8 cellular contexts compared by ENCODE assay signal in the genomic region with DNA sequence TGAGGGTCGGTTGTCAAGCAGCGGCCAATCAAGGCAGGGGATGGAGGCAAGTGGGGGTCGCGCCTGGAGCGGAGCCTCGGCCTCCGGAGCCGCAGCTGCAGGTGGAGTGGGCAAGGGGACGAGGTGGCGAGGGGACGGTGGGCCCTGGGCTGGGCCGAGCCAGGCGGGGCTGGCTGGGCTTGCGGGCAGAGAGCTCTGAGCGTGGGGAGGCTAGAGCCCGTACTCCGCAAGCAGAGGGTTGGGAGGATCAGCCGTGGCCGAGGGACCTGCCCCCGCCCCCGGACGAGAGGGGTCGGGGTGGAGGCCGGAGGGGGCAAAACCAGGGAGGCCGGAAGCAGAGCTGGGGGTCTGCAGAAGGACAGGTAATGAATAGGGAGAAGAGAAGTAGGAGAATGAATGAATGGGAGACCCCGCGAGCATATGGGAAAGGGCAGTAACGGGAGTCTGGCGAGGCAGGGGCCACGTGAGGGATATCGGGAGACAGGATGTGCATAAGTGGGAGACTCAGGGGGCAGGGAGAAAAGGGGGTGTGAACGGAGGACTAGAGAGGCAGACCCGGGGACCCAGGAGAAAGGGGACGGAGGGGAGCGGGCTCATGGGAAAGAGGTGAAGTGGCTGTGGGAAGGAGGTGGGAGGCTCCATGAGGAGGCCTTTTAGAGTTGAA. TPM values are rescaled to one million over a fixed set of nuclear protein-coding genes. Genes with fewer than 3 reads are reported as not detected.
A peak's percentile ranks its signal among the peaks of the same experiment; 100 is the strongest.
DNase-seq lines count a peak whose midpoint lies in the region; ATAC-seq and TF ChIP-seq lines count a peak whose summit lies in the region.

A gene with protein sequence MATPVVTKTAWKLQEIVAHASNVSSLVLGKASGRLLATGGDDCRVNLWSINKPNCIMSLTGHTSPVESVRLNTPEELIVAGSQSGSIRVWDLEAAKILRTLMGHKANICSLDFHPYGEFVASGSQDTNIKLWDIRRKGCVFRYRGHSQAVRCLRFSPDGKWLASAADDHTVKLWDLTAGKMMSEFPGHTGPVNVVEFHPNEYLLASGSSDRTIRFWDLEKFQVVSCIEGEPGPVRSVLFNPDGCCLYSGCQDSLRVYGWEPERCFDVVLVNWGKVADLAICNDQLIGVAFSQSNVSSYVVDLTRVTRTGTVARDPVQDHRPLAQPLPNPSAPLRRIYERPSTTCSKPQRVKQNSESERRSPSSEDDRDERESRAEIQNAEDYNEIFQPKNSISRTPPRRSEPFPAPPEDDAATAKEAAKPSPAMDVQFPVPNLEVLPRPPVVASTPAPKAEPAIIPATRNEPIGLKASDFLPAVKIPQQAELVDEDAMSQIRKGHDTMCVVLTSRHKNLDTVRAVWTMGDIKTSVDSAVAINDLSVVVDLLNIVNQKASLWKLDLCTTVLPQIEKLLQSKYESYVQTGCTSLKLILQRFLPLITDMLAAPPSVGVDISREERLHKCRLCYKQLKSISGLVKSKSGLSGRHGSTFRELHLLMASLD (plus strand): TSS at position 16 of the 664 bp plus-strand sequence. CDS start 1,474 bp downstream, outside the sequence.

- peaks cover 30% of the 10 kb centered on the region for H3K4me1 Mint-ChIP-seq in activated T-cell treated with anti-CD3 and anti-CD28 coated beads, Interleukin-2, amount 50 U/mL, for 24 hours (ENCODE audit: low read depth)

- H3K36me3 Mint-ChIP-seq in activated T-cell treated with anti-CD3 and anti-CD28 coated beads, Interleukin-2, amount 50 U/mL, for 24 hours (ENCODE audit: low read depth) = peaks cover 54% of the 10 kb centered on the region

- H3K4me1 ChIP-seq in PC-3 (ENCODE audit: insufficient read depth, low read length) (peaks cover 14% of the 10 kb centered on the region), ectodermal cell (ENCODE audit: control insufficient read depth, insufficient read depth, low read length) (peaks cover 11% of the 10 kb centered on the region), mucosa of stomach (ENCODE audit: control insufficient read depth, insufficient read depth, low read length) (peaks cover 20% of the 10 kb centered on the region)

- BruUV-seq in PC-3 (replicated peaks; lab: Mats Ljungman, UMichigan) = no TSS peak

- H3K27ac ChIP-seq in PC-3 (ENCODE audit: low read length) (peak within 1 kb of the TSS; percentile 45), ectodermal cell (ENCODE audit: insufficient read depth, low read depth, low read length, poor library complexity, severe bottlenecking) (peak within 1 kb of the TSS; percentile 57)

- peak within 1 kb of the TSS; percentile 94 for H2AFZ ChIP-seq in PC-3 (ENCODE audit: low read length)

- no peak for DNase-seq in activated T-cell treated with anti-CD3 and anti-CD28 coated beads, Interleukin-2, amount 50 U/mL, for 24 hours
- DNase-seq in activated T-cell treated with anti-CD3 and anti-CD28 coated beads, Interleukin-2, amount 50 U/mL, for 48 hours = no peak
- no peak for DNase-seq in PC-3
- DNase-seq in OCI-M2 (lab: John Stamatoyannopoulos, UW; ENCODE audit: unreplicated experiment) = no peak
- DNase-seq in kidney glomerular epithelial cell (lab: John Stamatoyannopoulos, UW) = no peak

- no peaks in the 10 kb centered on the region for H3K27me3 ChIP-seq in PC-3 (ENCODE audit: low read length)
- H3K27me3 ChIP-seq in ectodermal cell (ENCODE audit: control insufficient read depth, insufficient read depth, low read length, poor library complexity, severe bottlenecking) = no peaks in the 10 kb centered on the region
- H3K27me3 ChIP-seq in mucosa of stomach (ENCODE audit: control insufficient read depth, insufficient read depth, low read length) = no peaks in the 10 kb centered on the region

- H3K4me2 ChIP-seq in PC-3 (ENCODE audit: low read length) = peak within 1 kb of the TSS; percentile 99

- H3K4me3 ChIP-seq in PC-3 (ENCODE audit: low read length) = peak within 1 kb of the TSS; percentile 87
- H3K4me3 ChIP-seq in ectodermal cell (ENCODE audit: insufficient read depth, low read depth, low read length) = peak within 1 kb of the TSS; percentile 68
- H3K4me3 ChIP-seq in mucosa of stomach (ENCODE audit: low read length) = peak within 1 kb of the TSS; percentile 90

- H3K36me3 ChIP-seq in PC-3 (ENCODE audit: low read depth, low read length) = no peaks in the 10 kb centered on the region
- H3K36me3 ChIP-seq in ectodermal cell (ENCODE audit: control insufficient read depth, insufficient read depth, low read length) = no peaks in the 10 kb centered on the region
- no peaks in the 10 kb centered on the region for H3K36me3 ChIP-seq in mucosa of stomach (ENCODE audit: control insufficient read depth, insufficient read depth, low read length)

- no peaks in the 10 kb centered on the region for H3K27me3 Mint-ChIP-seq in activated T-cell treated with anti-CD3 and anti-CD28 coated beads, Interleukin-2, amount 50 U/mL, for 24 hours

- no peaks in the 10 kb centered on the region for H3F3A ChIP-seq in PC-3 (ENCODE audit: low read length, unreplicated experiment)

- H3K9me2 ChIP-seq in PC-3 (replicated peaks; ENCODE audit: low read length) = no peaks in the 10 kb centered on the region

- no peaks in the 10 kb centered on the region for H4K20me1 ChIP-seq in PC-3 (ENCODE audit: low read length)

- H3K9ac ChIP-seq in PC-3 (ENCODE audit: low read length) (peak within 1 kb of the TSS; percentile 93), mucosa of stomach (ENCODE audit: low read length) (peak within 1 kb of the TSS; percentile 94)

- no peaks in the 10 kb centered on the region for H3K9me3 ChIP-seq in PC-3 (ENCODE audit: low read length)
- no peaks in the 10 kb centered on the region for H3K9me3 ChIP-seq in ectodermal cell (ENCODE audit: control insufficient read depth, low read length)
- H3K9me3 ChIP-seq in mucosa of stomach (ENCODE audit: control insufficient read depth, low read length) = no peaks in the 10 kb centered on the region

- ATAC-seq in PC-3 (peak; percentile 35), GM19351 (IDR thresholded peaks at IDR 0.05; ENCODE audit: unreplicated experiment) (no peak)

- H3K9me3 Mint-ChIP-seq in activated T-cell treated with anti-CD3 and anti-CD28 coated beads, Interleukin-2, amount 50 U/mL, for 24 hours = peaks cover 6% of the 10 kb centered on the region

- peak within 1 kb of the TSS; percentile 96 for H3K27ac Mint-ChIP-seq in activated T-cell treated with anti-CD3 and anti-CD28 coated beads, Interleukin-2, amount 50 U/mL, for 24 hours

- POLR2A ChIA-PET in PC-3 (lab: Charles Lee; ENCODE audit: unreplicated experiment) = interaction anchor here (0.6 to 0.7 kb wide), 3 partner anchors 64 to 297 kb away, joined by 3 to 8 read pairs (median 7); no protein-coding TSS in a partner anchor

- H3K79me2 ChIP-seq in PC-3 (ENCODE audit: low read length) = peaks cover 15% of the 10 kb centered on the region; the same call in 1 of the 2 replicates

- 2 to 3% methylated on average over 35 of the region's 35 CpGs for WGBS in ectodermal cell, 2 experiments

- intact Hi-C loops in PC-3 (cut with micrococcal nuclease) = no loop called here

- no peak for TF ChIP-seq CTCF in PC-3 (conservative IDR thresholded peaks at IDR 0.05; ENCODE audit: low read depth, low read length)

- CTCF ChIA-PET in PC-3 (lab: Charles Lee) = interaction anchor here (1.2 kb wide), 1 partner anchor 145 kb away, joined by 3 read pairs; no protein-coding TSS in a partner anchor

- H3K4me3 Mint-ChIP-seq in activated T-cell treated with anti-CD3 and anti-CD28 coated beads, Interleukin-2, amount 50 U/mL, for 24 hours = peak within 1 kb of the TSS; percentile 90

RNA-seq across cellular contexts. Expression of the gene that starts here (rescaled TPM):
- 37.7 and 50.9 TPM in 2 replicates for total RNA-seq in PC-3 (2014; rRNA removed)
- polyA plus RNA-seq in ectodermal cell (2013, experiment 1 of 4) = 44.4 TPM
- polyA plus RNA-seq in ectodermal cell (2013, experiment 2 of 4) = 43.9 TPM
- 37.0 TPM for polyA plus RNA-seq in ectodermal cell (2013, experiment 3 of 4)
- polyA plus RNA-seq in ectodermal cell (2013, experiment 4 of 4) = 36.7 TPM
